Comparison of ENCODE assay signal across 1 cellular context in genomic region chr11:66344550-66345315, GRCh38.
TF ChIP-seq lines count a peak whose summit lies in the region.

BRMS1 (minus strand) TSS chr11:66345104; CDS start chr11:66342234, 2,870 bp downstream.

TF ChIP-seq in GM12878, 131 proteins besides CTCF, POLR2A, EP300 and RAD21 (continued from another document and continues in another):
- TF ChIP-seq NR2F1 (conservative IDR thresholded peaks at IDR 0.05) (no peak), NFIC (IDR thresholded peaks at IDR 0.05; ENCODE audit: low read depth, low read length) (no peak), MEF2A (IDR thresholded peaks at IDR 0.05; ENCODE audit: insufficient read depth, low read depth, low read length) (no peak), JUNB (IDR thresholded peaks at IDR 0.05) (no peak), MTA3 (IDR thresholded peaks at IDR 0.05; ENCODE audit: borderline replicate concordance, low read length) (no peak), WRNIP1 (IDR thresholded peaks at IDR 0.05; ENCODE audit: borderline replicate concordance, low read depth, low read length) (no peak), HCFC1 (IDR thresholded peaks at IDR 0.05; ENCODE audit: low read length) (peak; percentile 87), NR2C2 (IDR thresholded peaks at IDR 0.05; ENCODE audit: borderline replicate concordance, control insufficient read depth, insufficient read length, low read depth) (no peak), HDAC6 (IDR thresholded peaks at IDR 0.05; ENCODE audit: unreplicated experiment) (peak; percentile 42), YBX1 (IDR thresholded peaks at IDR 0.05) (no peak), FOXM1 (IDR thresholded peaks at IDR 0.05; ENCODE audit: low read depth, low read length) (no peak), STAT3 (IDR thresholded peaks at IDR 0.05; ENCODE audit: low read depth, low read length) (no peak), CREM (IDR thresholded peaks at IDR 0.05; ENCODE audit: low read depth) (peak; percentile 99), FOS (IDR thresholded peaks at IDR 0.05; ENCODE audit: borderline replicate concordance, extremely low read depth, insufficient read length) (no peak), CBX3 (IDR thresholded peaks at IDR 0.05; ENCODE audit: borderline replicate concordance, low read depth) (no peak), SPI1 (IDR thresholded peaks at IDR 0.05; ENCODE audit: borderline replicate concordance, insufficient read depth, low read depth, low read length) (no peak), MYB (IDR thresholded peaks at IDR 0.05; ENCODE audit: borderline replicate concordance, low read depth, low read length) (peak; percentile 94), MTA2 (IDR thresholded peaks at IDR 0.05; ENCODE audit: low read depth) (no peak), KLF5 (IDR thresholded peaks at IDR 0.05; ENCODE audit: partially characterized antibody) (peak; percentile 80), POU2F2 (IDR thresholded peaks at IDR 0.05; ENCODE audit: borderline replicate concordance, low read depth, low read length) (peak; percentile 84; the same call in 2 of the 3 replicates), TBL1XR1 (IDR thresholded peaks at IDR 0.05; ENCODE audit: low read depth, low read length) (no peak), TCF12 (IDR thresholded peaks at IDR 0.05; ENCODE audit: low read depth, low read length) (peak; percentile 60; the same call in 1 of the 2 replicates), E2F4 (IDR thresholded peaks at IDR 0.05; ENCODE audit: low read depth, low read length) (peak; percentile 35; the same call in 1 of the 2 replicates), KAT2A (conservative IDR thresholded peaks at IDR 0.05; ENCODE audit: control insufficient read depth, low read depth, low read length) (no peak), IRF4 (IDR thresholded peaks at IDR 0.05; ENCODE audit: low read depth, low read length) (no peak), RB1 (IDR thresholded peaks at IDR 0.05; ENCODE audit: borderline replicate concordance) (no peak), ZNF207 (IDR thresholded peaks at IDR 0.05; ENCODE audit: borderline replicate concordance) (no peak), HDAC2 (IDR thresholded peaks at IDR 0.05) (no peak), ZNF384 (IDR thresholded peaks at IDR 0.05; ENCODE audit: borderline replicate concordance, low read depth, low read length) (no peak), SMARCA5 (IDR thresholded peaks at IDR 0.05) (no peak), PAX5 (IDR thresholded peaks at IDR 0.05; ENCODE audit: borderline replicate concordance, low read depth, low read length) (peak; percentile 58; the same call in 1 of the 2 replicates), ELK1 (IDR thresholded peaks at IDR 0.05; ENCODE audit: low read depth, low read length) (0 out of 2 replicates have a peak, but pooled peaks have one; percentile 7), BACH1 (IDR thresholded peaks at IDR 0.05; ENCODE audit: borderline replicate concordance) (no peak), NR2C1 (IDR thresholded peaks at IDR 0.05) (no peak), CEBPZ (IDR thresholded peaks at IDR 0.05; ENCODE audit: low read depth, low read length) (0 out of 2 replicates have a peak, but pooled peaks have one; percentile 5), HSF1 (IDR thresholded peaks at IDR 0.05; ENCODE audit: low read depth, low read length) (no peak), TCF7 (IDR thresholded peaks at IDR 0.05; ENCODE audit: borderline replicate concordance) (no peak), MEF2B (IDR thresholded peaks at IDR 0.05; ENCODE audit: partially characterized antibody, poor library complexity, severe bottlenecking) (no peak), BCL11A (IDR thresholded peaks at IDR 0.05; ENCODE audit: low read depth, low read length) (no peak)
- TF ChIP-seq, protein P1, sequence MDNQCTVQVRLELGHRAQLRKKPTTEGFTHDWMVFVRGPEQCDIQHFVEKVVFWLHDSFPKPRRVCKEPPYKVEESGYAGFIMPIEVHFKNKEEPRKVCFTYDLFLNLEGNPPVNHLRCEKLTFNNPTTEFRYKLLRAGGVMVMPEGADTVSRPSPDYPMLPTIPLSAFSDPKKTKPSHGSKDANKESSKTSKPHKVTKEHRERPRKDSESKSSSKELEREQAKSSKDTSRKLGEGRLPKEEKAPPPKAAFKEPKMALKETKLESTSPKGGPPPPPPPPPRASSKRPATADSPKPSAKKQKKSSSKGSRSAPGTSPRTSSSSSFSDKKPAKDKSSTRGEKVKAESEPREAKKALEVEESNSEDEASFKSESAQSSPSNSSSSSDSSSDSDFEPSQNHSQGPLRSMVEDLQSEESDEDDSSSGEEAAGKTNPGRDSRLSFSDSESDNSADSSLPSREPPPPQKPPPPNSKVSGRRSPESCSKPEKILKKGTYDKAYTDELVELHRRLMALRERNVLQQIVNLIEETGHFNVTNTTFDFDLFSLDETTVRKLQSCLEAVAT (IDR thresholded peaks at IDR 0.05): no peak; the same call in 1 of the 2 replicates
- TF ChIP-seq, protein P2, sequence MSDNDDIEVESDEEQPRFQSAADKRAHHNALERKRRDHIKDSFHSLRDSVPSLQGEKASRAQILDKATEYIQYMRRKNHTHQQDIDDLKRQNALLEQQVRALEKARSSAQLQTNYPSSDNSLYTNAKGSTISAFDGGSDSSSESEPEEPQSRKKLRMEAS (IDR thresholded peaks at IDR 0.05; ENCODE audit: low read depth, low read length): peak; percentile 64; the same call in 1 of the 2 replicates
- TF ChIP-seq, protein P3, sequence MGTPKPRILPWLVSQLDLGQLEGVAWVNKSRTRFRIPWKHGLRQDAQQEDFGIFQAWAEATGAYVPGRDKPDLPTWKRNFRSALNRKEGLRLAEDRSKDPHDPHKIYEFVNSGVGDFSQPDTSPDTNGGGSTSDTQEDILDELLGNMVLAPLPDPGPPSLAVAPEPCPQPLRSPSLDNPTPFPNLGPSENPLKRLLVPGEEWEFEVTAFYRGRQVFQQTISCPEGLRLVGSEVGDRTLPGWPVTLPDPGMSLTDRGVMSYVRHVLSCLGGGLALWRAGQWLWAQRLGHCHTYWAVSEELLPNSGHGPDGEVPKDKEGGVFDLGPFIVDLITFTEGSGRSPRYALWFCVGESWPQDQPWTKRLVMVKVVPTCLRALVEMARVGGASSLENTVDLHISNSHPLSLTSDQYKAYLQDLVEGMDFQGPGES (IDR thresholded peaks at IDR 0.05): 0 out of 2 replicates have a peak, but pooled peaks have one; percentile 38
- TF ChIP-seq, protein P4, sequence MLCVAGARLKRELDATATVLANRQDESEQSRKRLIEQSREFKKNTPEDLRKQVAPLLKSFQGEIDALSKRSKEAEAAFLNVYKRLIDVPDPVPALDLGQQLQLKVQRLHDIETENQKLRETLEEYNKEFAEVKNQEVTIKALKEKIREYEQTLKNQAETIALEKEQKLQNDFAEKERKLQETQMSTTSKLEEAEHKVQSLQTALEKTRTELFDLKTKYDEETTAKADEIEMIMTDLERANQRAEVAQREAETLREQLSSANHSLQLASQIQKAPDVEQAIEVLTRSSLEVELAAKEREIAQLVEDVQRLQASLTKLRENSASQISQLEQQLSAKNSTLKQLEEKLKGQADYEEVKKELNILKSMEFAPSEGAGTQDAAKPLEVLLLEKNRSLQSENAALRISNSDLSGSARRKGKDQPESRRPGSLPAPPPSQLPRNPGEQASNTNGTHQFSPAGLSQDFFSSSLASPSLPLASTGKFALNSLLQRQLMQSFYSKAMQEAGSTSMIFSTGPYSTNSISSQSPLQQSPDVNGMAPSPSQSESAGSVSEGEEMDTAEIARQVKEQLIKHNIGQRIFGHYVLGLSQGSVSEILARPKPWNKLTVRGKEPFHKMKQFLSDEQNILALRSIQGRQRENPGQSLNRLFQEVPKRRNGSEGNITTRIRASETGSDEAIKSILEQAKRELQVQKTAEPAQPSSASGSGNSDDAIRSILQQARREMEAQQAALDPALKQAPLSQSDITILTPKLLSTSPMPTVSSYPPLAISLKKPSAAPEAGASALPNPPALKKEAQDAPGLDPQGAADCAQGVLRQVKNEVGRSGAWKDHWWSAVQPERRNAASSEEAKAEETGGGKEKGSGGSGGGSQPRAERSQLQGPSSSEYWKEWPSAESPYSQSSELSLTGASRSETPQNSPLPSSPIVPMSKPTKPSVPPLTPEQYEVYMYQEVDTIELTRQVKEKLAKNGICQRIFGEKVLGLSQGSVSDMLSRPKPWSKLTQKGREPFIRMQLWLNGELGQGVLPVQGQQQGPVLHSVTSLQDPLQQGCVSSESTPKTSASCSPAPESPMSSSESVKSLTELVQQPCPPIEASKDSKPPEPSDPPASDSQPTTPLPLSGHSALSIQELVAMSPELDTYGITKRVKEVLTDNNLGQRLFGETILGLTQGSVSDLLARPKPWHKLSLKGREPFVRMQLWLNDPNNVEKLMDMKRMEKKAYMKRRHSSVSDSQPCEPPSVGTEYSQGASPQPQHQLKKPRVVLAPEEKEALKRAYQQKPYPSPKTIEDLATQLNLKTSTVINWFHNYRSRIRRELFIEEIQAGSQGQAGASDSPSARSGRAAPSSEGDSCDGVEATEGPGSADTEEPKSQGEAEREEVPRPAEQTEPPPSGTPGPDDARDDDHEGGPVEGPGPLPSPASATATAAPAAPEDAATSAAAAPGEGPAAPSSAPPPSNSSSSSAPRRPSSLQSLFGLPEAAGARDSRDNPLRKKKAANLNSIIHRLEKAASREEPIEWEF (IDR thresholded peaks at IDR 0.05; ENCODE audit: insufficient replicate concordance, low read depth, low read length): no peak
- TF ChIP-seq, protein P5, sequence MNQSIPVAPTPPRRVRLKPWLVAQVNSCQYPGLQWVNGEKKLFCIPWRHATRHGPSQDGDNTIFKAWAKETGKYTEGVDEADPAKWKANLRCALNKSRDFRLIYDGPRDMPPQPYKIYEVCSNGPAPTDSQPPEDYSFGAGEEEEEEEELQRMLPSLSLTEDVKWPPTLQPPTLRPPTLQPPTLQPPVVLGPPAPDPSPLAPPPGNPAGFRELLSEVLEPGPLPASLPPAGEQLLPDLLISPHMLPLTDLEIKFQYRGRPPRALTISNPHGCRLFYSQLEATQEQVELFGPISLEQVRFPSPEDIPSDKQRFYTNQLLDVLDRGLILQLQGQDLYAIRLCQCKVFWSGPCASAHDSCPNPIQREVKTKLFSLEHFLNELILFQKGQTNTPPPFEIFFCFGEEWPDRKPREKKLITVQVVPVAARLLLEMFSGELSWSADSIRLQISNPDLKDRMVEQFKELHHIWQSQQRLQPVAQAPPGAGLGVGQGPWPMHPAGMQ (IDR thresholded peaks at IDR 0.05; ENCODE audit: borderline replicate concordance): no peak
